7 cellular contexts compared by ENCODE assay signal in genomic region chr4:40856836-40857362, GRCh38.
A peak's percentile ranks its signal among the peaks of the same experiment; 100 is the strongest.
DNase-seq lines count a peak whose midpoint lies in the region; ATAC-seq lines count a peak whose summit lies in the region.

No MANE protein-coding gene starts in this region.

- H3K4me3 Mint-ChIP-seq in natural killer cell treated with Interleukin-12 subunit alpha and Interleukin-12 subunit beta and Interleukin-15 and Interleukin-18, amount 100 ng/mL, for 72 hours = no peak overlapping the region

- no peak overlapping the region for H3K27ac Mint-ChIP-seq in natural killer cell treated with Interleukin-12 subunit alpha and Interleukin-12 subunit beta and Interleukin-15 and Interleukin-18, amount 100 ng/mL, for 72 hours

- ATAC-seq in GM18861 (IDR thresholded peaks at IDR 0.05; ENCODE audit: unreplicated experiment) = peak; percentile 83
- ATAC-seq in HG02943 (IDR thresholded peaks at IDR 0.05; ENCODE audit: low read depth, unreplicated experiment) = peak; percentile 89
- ATAC-seq in natural killer cell treated with Interleukin-12 subunit alpha and Interleukin-12 subunit beta and Interleukin-15 and Interleukin-18, amount 100 ng/mL, for 72 hours = peak; percentile 86 to 87

- H3K27me3 Mint-ChIP-seq in natural killer cell treated with Interleukin-12 subunit alpha and Interleukin-12 subunit beta and Interleukin-15 and Interleukin-18, amount 100 ng/mL, for 72 hours = peaks cover 32% of the 10 kb centered on the region in 2 donors

- H3K36me3 Mint-ChIP-seq in natural killer cell treated with Interleukin-12 subunit alpha and Interleukin-12 subunit beta and Interleukin-15 and Interleukin-18, amount 100 ng/mL, for 72 hours = no peaks in the 10 kb centered on the region

- DNase-seq in NCI-H345 (lab: John Stamatoyannopoulos, UW) = peak; percentile 78
- peak; percentile 40 for DNase-seq in activated CD8-positive, alpha-beta memory T cell treated with anti-CD3 and anti-CD28 coated beads, Interleukin-2, amount 50 U/mL, for 4 hours
- peak; percentile 38 for DNase-seq in fibroblast of gingiva (ENCODE audit: low read depth)
- DNase-seq in natural killer cell treated with Interleukin-12 subunit alpha and Interleukin-12 subunit beta and Interleukin-15 and Interleukin-18, amount 100 ng/mL, for 72 hours (ENCODE audit: low spot score) = no peak
- peak; percentile 3 for DNase-seq in stromal cell of bone marrow (ENCODE audit: low read depth)

- no peaks in the 10 kb centered on the region for H3K9me3 Mint-ChIP-seq in natural killer cell treated with Interleukin-12 subunit alpha and Interleukin-12 subunit beta and Interleukin-15 and Interleukin-18, amount 100 ng/mL, for 72 hours

- H3K4me1 Mint-ChIP-seq in natural killer cell treated with Interleukin-12 subunit alpha and Interleukin-12 subunit beta and Interleukin-15 and Interleukin-18, amount 100 ng/mL, for 72 hours (ENCODE audit: low read depth in 2 of 2) = peaks cover 0 to 3% of the 10 kb centered on the region in 2 donors
